8 cellular contexts compared by ENCODE assay signal in the genomic region with DNA sequence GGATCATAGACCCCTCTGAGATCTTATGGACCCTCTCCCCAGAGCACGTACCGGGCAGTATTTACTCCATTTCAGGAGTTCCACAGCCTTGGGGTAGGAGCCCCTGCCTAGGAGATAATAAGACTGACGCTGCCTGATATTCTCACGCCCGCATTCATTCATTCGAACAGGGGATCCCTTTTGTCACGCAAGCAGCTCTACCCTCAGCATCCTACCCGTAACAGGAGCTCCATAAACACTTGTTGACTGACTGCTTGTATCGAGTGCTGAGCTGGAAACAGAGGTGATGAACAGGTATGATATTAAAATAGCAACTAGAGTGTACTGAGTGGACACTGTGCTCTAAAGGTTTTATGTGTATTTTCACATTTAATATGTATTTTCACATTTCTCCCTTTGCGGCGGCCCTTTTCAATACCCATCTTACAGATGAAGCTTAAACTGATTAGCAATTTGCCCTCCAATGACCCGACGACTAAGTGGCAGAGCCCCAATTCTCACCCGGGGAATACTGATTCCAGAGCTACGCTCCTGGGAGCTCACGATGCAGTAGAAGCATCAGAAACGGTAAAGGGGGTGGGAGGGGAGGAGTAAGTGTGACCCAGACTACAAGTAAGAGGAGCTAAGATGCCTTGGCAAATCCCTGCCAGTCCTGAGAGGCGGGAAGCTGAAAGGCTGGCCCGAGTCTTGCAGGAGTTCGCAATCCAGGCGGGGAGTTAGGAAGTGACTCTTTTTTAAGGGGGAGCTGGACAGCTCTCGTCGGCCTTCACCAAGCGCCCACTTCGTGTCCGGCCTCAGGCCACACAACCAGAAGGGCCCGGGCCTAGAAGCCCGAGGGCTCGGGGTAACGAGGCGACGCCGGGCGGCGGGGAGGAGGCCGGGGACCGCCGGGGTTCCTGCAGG. TPM values are rescaled to one million over a fixed set of nuclear protein-coding genes. Genes with fewer than 3 reads are reported as not detected.
DNase-seq lines count a peak whose midpoint lies in the region; ATAC-seq and TF ChIP-seq lines count a peak whose summit lies in the region.

No MANE protein-coding gene starts in this region.

- peaks cover 26% of the 10 kb centered on the region for H3K4me1 Mint-ChIP-seq in central memory CD8-positive, alpha-beta T cell

- peaks cover 13% of the 10 kb centered on the region for H3K36me3 Mint-ChIP-seq in central memory CD8-positive, alpha-beta T cell (ENCODE audit: insufficient read depth)

- H3K9me3 ChIP-seq in HUES64 (ENCODE audit: insufficient read depth, low read depth, low read length) (no peaks in the 10 kb centered on the region), SU-DHL-6 (ENCODE audit: insufficient read depth, low read length) (no peaks in the 10 kb centered on the region)

- no peaks in the 10 kb centered on the region for H3F3A ChIP-seq in SU-DHL-6 (ENCODE audit: insufficient read depth)

- peak overlapping the region; percentile 99 for H2AFZ ChIP-seq in SU-DHL-6 (ENCODE audit: low read depth, low read length, severe bottlenecking)

- peak overlapping the region; percentile 87 for H3K4me3 Mint-ChIP-seq in central memory CD8-positive, alpha-beta T cell

- peaks cover 13% of the 10 kb centered on the region for H3K27me3 Mint-ChIP-seq in central memory CD8-positive, alpha-beta T cell

- H3K27ac Mint-ChIP-seq in central memory CD8-positive, alpha-beta T cell (ENCODE audit: low read depth): peak overlapping the region; percentile 98

- no peaks in the 10 kb centered on the region for H3K9me2 ChIP-seq in SU-DHL-6 (replicated peaks; ENCODE audit: insufficient read depth, low read length)

- peaks cover 12% of the 10 kb centered on the region; the same call in 1 of the 2 replicates for H3K79me2 ChIP-seq in SU-DHL-6 (ENCODE audit: insufficient read depth, low read length)

- peak overlapping the region; percentile 66 for H3K4me3 ChIP-seq in HUES64 (ENCODE audit: low read length)
- peak overlapping the region; percentile 76 for H3K4me3 ChIP-seq in SU-DHL-6 (ENCODE audit: insufficient read depth, low read length, poor library complexity, severe bottlenecking)
- H3K4me3 ChIP-seq in skin epidermis: peak overlapping the region; percentile 84 to 100 (median 92)

- H3K9ac ChIP-seq in HUES64 (ENCODE audit: low read depth, low read length) (peak overlapping the region; percentile 99), SU-DHL-6 (ENCODE audit: low read length) (peak overlapping the region; percentile 83)

- H3K4me2 ChIP-seq in SU-DHL-6 (ENCODE audit: low read depth, low read length, poor library complexity, severe bottlenecking): peak overlapping the region; percentile 84

- H3K27ac ChIP-seq in HUES64 (ENCODE audit: low read depth, low read length): peak overlapping the region; percentile 92
- H3K27ac ChIP-seq in SU-DHL-6 (ENCODE audit: low read depth, low read length): no peak overlapping the region
- H3K27ac ChIP-seq in skin epidermis: peak overlapping the region; percentile 74 to 99 (median 94)

- H3K9me3 Mint-ChIP-seq in central memory CD8-positive, alpha-beta T cell: no peaks in the 10 kb centered on the region

- H4K20me1 ChIP-seq in SU-DHL-6 (ENCODE audit: low read depth, low read length): no peaks in the 10 kb centered on the region

- WGBS in HUES64: 1% methylated on average over 38 of the region's 38 CpGs

- H3K27me3 ChIP-seq in HUES64 (ENCODE audit: insufficient read depth, low read length): no peaks in the 10 kb centered on the region
- H3K27me3 ChIP-seq in SU-DHL-6 (ENCODE audit: low read length): no peaks in the 10 kb centered on the region

- H3K36me3 ChIP-seq in HUES64 (ENCODE audit: insufficient read depth, low read length) (peaks cover 10% of the 10 kb centered on the region), SU-DHL-6 (ENCODE audit: low read length) (peaks cover 2% of the 10 kb centered on the region; the same call in 1 of the 2 replicates)

- DNase-seq in ELR (ENCODE audit: low read depth): peak; percentile 82
- peak in 1 of 2 donors; percentile 23 for DNase-seq in central memory CD8-positive, alpha-beta T cell (ENCODE audit: low spot score in 2 of 2)
- peak; percentile 73 for DNase-seq in iris pigment epithelial cell (ENCODE audit: low read depth)
- DNase-seq in SKM-1 treated with dmso at 0.1 percent for 144 hours (lab: John Stamatoyannopoulos, UW; ENCODE audit: unreplicated experiment): no peak

- no peak for TF ChIP-seq CTCF in SU-DHL-6 (IDR thresholded peaks at IDR 0.05; ENCODE audit: insufficient read depth, low read length, poor library complexity, severe bottlenecking)

- peaks cover 19% of the 10 kb centered on the region; the same call in 1 of the 2 replicates for H3K4me1 ChIP-seq in HUES64 (ENCODE audit: insufficient read depth, low read length)

- ATAC-seq in GM21529 (IDR thresholded peaks at IDR 0.05; ENCODE audit: unreplicated experiment): peak; percentile 14
- no peak for ATAC-seq in central memory CD8-positive, alpha-beta T cell (replicated peaks; ENCODE audit: extremely low read depth, poor library complexity, severe bottlenecking)

RNA-seq across cellular contexts. Expression of a gene that starts 0.7 kb away (rescaled TPM):
- 21.0 TPM for polyA plus RNA-seq in HUES64 (2013, experiment 1 of 2)
- 24.9 TPM for polyA plus RNA-seq in HUES64 (2013, experiment 2 of 2)
